ENCODE assay signal across 32 cellular contexts in genomic region chr16:74654536-74654935, GRCh38. TPM values are rescaled to one million over a fixed set of nuclear protein-coding genes. Genes with fewer than 3 reads are reported as not detected.
DNase-seq lines count a peak whose midpoint lies in the region; ATAC-seq, FAIRE-seq and TF ChIP-seq lines count a peak whose summit lies in the region.
"Had no signal": no experiment of that assay in that cellular context is flagged by ENCODE, and none has a peak within 500 bp of the region (broad histone marks: within the 10 kb centered on the region; RNA-seq: fewer than 3 reads in every experiment).

No MANE protein-coding gene starts in this region.

- H3K27me3 Mint-ChIP-seq in T-helper 2 cell treated with Interferon-gamma antibody and Interleukin-4, amounts not matched to agents 5 μg/mL and 100 μg/mL, for 36 hours (ENCODE audit: low read depth) = no peaks in the 10 kb centered on the region
- H3K27me3 Mint-ChIP-seq in naive thymus-derived CD8-positive, alpha-beta T cell = no peaks in the 10 kb centered on the region
- H3K27me3 Mint-ChIP-seq: activated B cell treated with CpG ODN at 0.5 μM for 24 hours, progenitor cell of endocrine pancreas had no signal

- H3K4me1 ChIP-seq in DND-41 (ENCODE audit: insufficient read depth, low read length) (peaks cover 42% of the 10 kb centered on the region), K562 (replicated peaks in 1 of 2; ENCODE audit: control insufficient read depth in 2 of 2, insufficient read depth in 2 of 2, low read length in 2 of 2) (no peaks in the 10 kb centered on the region; a peak in 2 of 5 replicates), breast epithelium (no peaks in the 10 kb centered on the region)
- H3K4me1 ChIP-seq: sigmoid colon, testis had no signal

- H4K20me1 ChIP-seq in DND-41 (ENCODE audit: insufficient read depth, low read length) (peaks cover 99% of the 10 kb centered on the region), K562 (replicated peaks; ENCODE audit: control insufficient read depth, insufficient read depth, low read length) (peaks cover 36% of the 10 kb centered on the region)

- peak overlapping the region; percentile 1; the same call in 1 of the 2 replicates for H3K4me2 ChIP-seq in DND-41 (ENCODE audit: insufficient read depth, low read length)
- H3K4me2 ChIP-seq in K562 (ENCODE audit: insufficient read depth, low read length) = no peak overlapping the region

- no peaks in the 10 kb centered on the region for H3K9me1 ChIP-seq in K562 (ENCODE audit: control insufficient read depth, insufficient read depth, low read length)

- H3K4me3 ChIP-seq in DND-41 (ENCODE audit: low read depth in 1 of 2, low read length in 2 of 2) (no peak overlapping the region), K562 (no peak overlapping the region), breast epithelium (no peak overlapping the region)
- H3K4me3 ChIP-seq: sigmoid colon, testis had no signal

- H3K9ac ChIP-seq in DND-41 (ENCODE audit: low read depth, low read length) (no peak overlapping the region), K562 (ENCODE audit: insufficient read depth in 1 of 2, low read depth in 2 of 2, low read length in 2 of 2) (no peak overlapping the region)

- peaks cover 38% of the 10 kb centered on the region for H3K4me1 Mint-ChIP-seq in T-helper 2 cell treated with Interferon-gamma antibody and Interleukin-4, amounts not matched to agents 5 μg/mL and 100 μg/mL, for 36 hours (ENCODE audit: low read depth)
- H3K4me1 Mint-ChIP-seq in naive thymus-derived CD8-positive, alpha-beta T cell = peaks cover 21 to 68% (median 59%) of the 10 kb centered on the region in 4 donors

- no peak for TF ChIP-seq CTCF in DND-41 (IDR thresholded peaks at IDR 0.05; ENCODE audit: borderline replicate concordance, extremely low read depth, low read length, poor library complexity, severe bottlenecking)
- TF ChIP-seq CTCF in K562 (IDR thresholded peaks at IDR 0.05 in 2 of 3, conservative IDR thresholded peaks at IDR 0.05 in 1 of 3; ENCODE audit: insufficient read depth in 2 of 3, low read depth in 1 of 3, low read length in 3 of 3) = no peak
- no peak for TF ChIP-seq CTCF in breast epithelium (IDR thresholded peaks at IDR 0.05)
- no peak for TF ChIP-seq CTCF in omental fat pad (IDR thresholded peaks at IDR 0.05)

- H3K27ac ChIP-seq in DND-41 (ENCODE audit: low read length) (no peak overlapping the region), K562 (ENCODE audit: extremely low read depth, low read depth, low read length) (peak overlapping the region; percentile 19; the same call in 1 of the 3 replicates), breast epithelium (no peak overlapping the region)
- H3K27ac ChIP-seq: 22Rv1, sigmoid colon, testis had no signal

- peak overlapping the region; percentile 47 for H3K27ac Mint-ChIP-seq in T-helper 2 cell treated with Interferon-gamma antibody and Interleukin-4, amounts not matched to agents 5 μg/mL and 100 μg/mL, for 36 hours
- peak overlapping the region in 7 of 10 donors; percentile 6 to 87 (median 67) for H3K27ac Mint-ChIP-seq in naive thymus-derived CD8-positive, alpha-beta T cell
- H3K27ac Mint-ChIP-seq: activated B cell treated with CpG ODN at 0.5 μM for 24 hours had no signal

- DNase-seq in T-helper 2 cell treated with Interferon-gamma antibody and Interleukin-4, amounts not matched to agents 5 μg/mL and 100 μg/mL, for 36 hours (ENCODE audit: low spot score) = no peak
- no peak for DNase-seq in T-helper 2 cell
- no peak for DNase-seq in DND-41
- DNase-seq in K562 (ENCODE audit: extremely low read depth in 1 of 4, low spot score in 3 of 4) = no peak
- DNase-seq in naive thymus-derived CD8-positive, alpha-beta T cell = no peak
- no peak for DNase-seq in breast epithelium (ENCODE audit: low spot score in 2 of 2)
- DNase-seq in omental fat pad (ENCODE audit: low spot score) = no peak
- DNase-seq: activated B cell treated with CpG ODN at 0.5 μM for 24 hours; activated CD4-positive, alpha-beta T cell treated with anti-CD3 and anti-CD28 coated beads, Interleukin-2, amount 50 U/mL, for 48 hours; activated CD8-positive, alpha-beta memory T cell treated with anti-CD3 and anti-CD28 coated beads, Interleukin-2, amount 50 U/mL, for 48 hours; DMS53; effector CD4-positive, alpha-beta T cell; erythroblast; H7; head of caudate nucleus; IMR-90; NCI-H1105 treated with DMSO at 0.1 percent for 48 hours; NCI-H2029; NCI-H2227 treated with DMSO at 0.1 percent for 48 hours; NCI-H69; SHP77; sigmoid colon; stimulated activated naive CD4-positive, alpha-beta T cell; SW 1271; testis had no signal

- no TSS peak for BruUV-seq in K562 (replicated peaks; lab: Mats Ljungman, UMichigan)

- H3K9me3 Mint-ChIP-seq in T-helper 2 cell treated with Interferon-gamma antibody and Interleukin-4, amounts not matched to agents 5 μg/mL and 100 μg/mL, for 36 hours = no peaks in the 10 kb centered on the region
- H3K9me3 Mint-ChIP-seq in naive thymus-derived CD8-positive, alpha-beta T cell = no peaks in the 10 kb centered on the region
- H3K9me3 Mint-ChIP-seq: activated B cell treated with CpG ODN at 0.5 μM for 24 hours had no signal

- in situ Hi-C loops in K562 (cut with MboI) = no loop called here

- H3K36me3 Mint-ChIP-seq in T-helper 2 cell treated with Interferon-gamma antibody and Interleukin-4, amounts not matched to agents 5 μg/mL and 100 μg/mL, for 36 hours (ENCODE audit: low read depth) = peaks cover 60% of the 10 kb centered on the region
- peaks cover 0 to 84% (median 16%) of the 10 kb centered on the region in 3 donors for H3K36me3 Mint-ChIP-seq in naive thymus-derived CD8-positive, alpha-beta T cell

- TF ChIP-seq POLR2A in K562 (conservative IDR thresholded peaks at IDR 0.05) (no peak), breast epithelium (IDR thresholded peaks at IDR 0.05) (no peak), GM18505 (IDR thresholded peaks at IDR 0.05; ENCODE audit: borderline replicate concordance, extremely low read depth, insufficient read depth, insufficient read length) (no peak)

- 51% methylated on average over 2 of the region's 2 CpGs for WGBS in K562 (ENCODE audit: insufficient coverage, low coverage, missing lambda C conversion rate)

- POLR2A ChIA-PET in K562 (lab: Yijun Ruan, JAX) = interaction anchor here (0.6 to 1.5 kb wide), 3 partner anchors 9 to 34 kb away, joined by 3 to 6 read pairs (median 5); partner anchors contain the start of gene RFWD3
- POLR2A ChIA-PET in naive thymus-derived CD8-positive, alpha-beta T cell (lab: Charles Lee) = no interaction called here

- no peak for TF ChIP-seq EP300 in K562 (IDR thresholded peaks at IDR 0.05; ENCODE audit: low read length)

- no peaks in the 10 kb centered on the region for H3K27me3 ChIP-seq in DND-41 (ENCODE audit: insufficient read depth, low read length, poor library complexity)
- no peaks in the 10 kb centered on the region for H3K27me3 ChIP-seq in K562 (ENCODE audit: control insufficient read depth in 2 of 2, insufficient read depth in 2 of 2, low read length in 2 of 2)
- H3K27me3 ChIP-seq in breast epithelium = no peaks in the 10 kb centered on the region
- H3K27me3 ChIP-seq: sigmoid colon, testis had no signal

- ATAC-seq in DND-41 (ENCODE audit: insufficient read depth, low read depth) (no peak), K562 (no peak), omental fat pad (ENCODE audit: low FRiP score) (no peak), GM18505 (IDR thresholded peaks at IDR 0.05; ENCODE audit: unreplicated experiment) (no peak)
- no peak for ATAC-seq in naive thymus-derived CD8-positive, alpha-beta T cell
- ATAC-seq: Panc1 had no signal

- peak; percentile 42 for FAIRE-seq in K562 (lab: Jason Lieb, UNC)
- FAIRE-seq: G401.6, GM19239, urothelium cell line had no signal

- H2AFZ ChIP-seq in DND-41 (ENCODE audit: low read depth, low read length) = no peak overlapping the region
- no peak overlapping the region for H2AFZ ChIP-seq in K562 (ENCODE audit: low read depth, low read length)

- CTCF ChIA-PET in K562 (lab: Yijun Ruan, JAX; ENCODE audit: low intra/inter-chr PET ratio) = no interaction called here

- no peaks in the 10 kb centered on the region for H3K9me3 ChIP-seq in DND-41 (ENCODE audit: insufficient read depth, low read length, severe bottlenecking)
- H3K9me3 ChIP-seq in K562 (replicated peaks; ENCODE audit: control insufficient read depth, insufficient read depth, low read depth, low read length) = no peaks in the 10 kb centered on the region
- no peaks in the 10 kb centered on the region for H3K9me3 ChIP-seq in breast epithelium
- H3K9me3 ChIP-seq: sigmoid colon, testis had no signal

- no peak for TF ChIP-seq RAD21 in K562 (CRISPR knock-in tag; conservative IDR thresholded peaks at IDR 0.05 in 1 of 2, IDR thresholded peaks at IDR 0.05 in 1 of 2)

- H3K36me3 ChIP-seq in DND-41 (ENCODE audit: insufficient read depth, low read length) = peaks cover 96% of the 10 kb centered on the region
- peaks cover 94% of the 10 kb centered on the region for H3K36me3 ChIP-seq in K562 (ENCODE audit: control insufficient read depth, insufficient read depth, low read length)
- no peaks in the 10 kb centered on the region for H3K36me3 ChIP-seq in breast epithelium

- H3K79me2 ChIP-seq in DND-41 (ENCODE audit: insufficient read depth, low read length) (peaks cover 99% of the 10 kb centered on the region), K562 (ENCODE audit: control insufficient read depth, insufficient read depth, low read length) (peaks cover 98% of the 10 kb centered on the region)

- no peak overlapping the region for H3K4me3 Mint-ChIP-seq in T-helper 2 cell treated with Interferon-gamma antibody and Interleukin-4, amounts not matched to agents 5 μg/mL and 100 μg/mL, for 36 hours
- peak overlapping the region in 1 of 10 donors; percentile 4 for H3K4me3 Mint-ChIP-seq in naive thymus-derived CD8-positive, alpha-beta T cell
- H3K4me3 Mint-ChIP-seq: activated B cell treated with CpG ODN at 0.5 μM for 24 hours had no signal

- intact Hi-C loops in K562 (cut with micrococcal nuclease) (no loop called here), breast epithelium (cut with DNase I; ENCODE audit: low total_unique reads) (no loop called here)

RNA-seq across cellular contexts. Expression of gene RFWD3, which starts 12.1 kb away (rescaled TPM):
- total RNA-seq in K562 (2011; cell fraction: chromatin; rRNA removed; ENCODE audit: low replicate concordance) = 202 and 277 TPM in 2 replicates
- 120 and 121 TPM in 2 replicates for total RNA-seq in K562 (2011; cell fraction: nucleolus; rRNA removed)
- 204 and 261 TPM in 2 replicates for total RNA-seq in K562 (2011; cell fraction: nucleoplasm; rRNA removed)
- total RNA-seq in K562 (2014; rRNA removed) = 68.1 and 71.5 TPM in 2 replicates
- total RNA-seq in K562 (2014; rRNA removed; fragmentation: Illumina TruSeq; extraction: Trizol) = 79.0 and 83.5 TPM in 2 replicates
- total RNA-seq in K562 (2015; rRNA removed; fragmentation: Illumina TruSeq; extraction: Trizol) = 77.4 and 86.1 TPM in 2 replicates
- total RNA-seq in K562 (2021) = 111 and 121 TPM in 2 replicates
- 87.1 and 111 TPM in 2 replicates for polyA plus RNA-seq in K562 (2011; rRNA removed)
- 75.3 and 82.0 TPM in 2 replicates for polyA plus RNA-seq in K562 (2011; cell fraction: cytosol; rRNA removed)
- polyA plus RNA-seq in K562 (2011; cell fraction: nucleus; rRNA removed) = 53.1 and 58.5 TPM in 2 replicates
- 47.4 and 51.1 TPM in 2 replicates for polyA plus RNA-seq in K562 (2012)
- 89.1 and 93.1 TPM in 2 replicates for polyA plus RNA-seq in K562 (2014; fragmentation: Illumina TruSeq; extraction: Trizol)
- polyA plus RNA-seq in K562 (2014; fragmentation: Nextera tagmentation; extraction: Ambion mirVana) = 10 to 100 TPM; 20.8 to 55.5 TPM
- 70.1 and 75.2 TPM in 2 replicates for polyA plus RNA-seq in K562 (2014; rRNA removed)
- 222 and 269 TPM in 2 replicates for polyA minus RNA-seq in K562 (2011; rRNA and poly(A)+ RNA removed)
- 64.4 and 77.8 TPM in 2 replicates for polyA minus RNA-seq in K562 (2011; cell fraction: cytosol; rRNA and poly(A)+ RNA removed)
- 54.1 and 74.6 TPM in 2 replicates for polyA minus RNA-seq in K562 (2011; cell fraction: nucleus; rRNA and poly(A)+ RNA removed)
- total RNA-seq in naive thymus-derived CD8-positive, alpha-beta T cell = 10 to 100 TPM; 42.0 to 52.3 TPM
- 10 to 100 TPM; 11.3 to 22.6 (median 11.7) TPM for polyA plus RNA-seq in naive thymus-derived CD8-positive, alpha-beta T cell
- total RNA-seq in breast epithelium = 10 to 100 TPM; 11.0 to 23.6 (median 18.7) TPM
- total RNA-seq in omental fat pad = 10 to 100 TPM in 3 of 4 donors, 1 to 10 TPM in 1; 8.9 to 23.5 (median 19.8) TPM

RNA-seq across cellular contexts. Expression of gene MLKL, which starts 46.1 kb away (rescaled TPM):
- 4.5 and 5.4 TPM in 2 replicates for total RNA-seq in K562 (2011; cell fraction: chromatin; rRNA removed; ENCODE audit: low replicate concordance)
- 2.3 and 3.6 TPM in 2 replicates for total RNA-seq in K562 (2011; cell fraction: nucleolus; rRNA removed)
- 3.8 and 4.8 TPM in 2 replicates for total RNA-seq in K562 (2011; cell fraction: nucleoplasm; rRNA removed)
- total RNA-seq in K562 (2014; rRNA removed) (5.0 and 8.9 TPM in 2 replicates), K562 (2014; rRNA removed; fragmentation: Illumina TruSeq; extraction: Trizol) (4.2 and 4.3 TPM in 2 replicates), K562 (2015; rRNA removed; fragmentation: Illumina TruSeq; extraction: Trizol) (5.9 and 6.1 TPM in 2 replicates), K562 (2021) (5.1 and 5.6 TPM in 2 replicates), breast epithelium (10 to 100 TPM; 13.3 to 22.6 (median 14.9) TPM), omental fat pad (10 to 100 TPM; 18.4 to 47.9 (median 31.9) TPM)
- polyA plus RNA-seq in K562 (2011; rRNA removed) (1.9 and 5.8 TPM in 2 replicates), K562 (2014; fragmentation: Illumina TruSeq; extraction: Trizol) (4.1 and 5.4 TPM in 2 replicates), K562 (2014; fragmentation: Nextera tagmentation; extraction: Ambion mirVana) (1 to 10 TPM; 1.6 to 2.1 TPM), K562 (2014; rRNA removed) (4.8 and 5.8 TPM in 2 replicates)
- polyA plus RNA-seq in K562 (2011; cell fraction: cytosol; rRNA removed) = 1.0 and 2.2 TPM in 2 replicates
- 7.8 and 17.0 TPM in 2 replicates for polyA plus RNA-seq in K562 (2011; cell fraction: nucleus; rRNA removed)
- polyA plus RNA-seq in K562 (2012) = 5.6 and 7.1 TPM in 2 replicates
- 1.5 and 5.0 TPM in 2 replicates for polyA minus RNA-seq in K562 (2011; rRNA and poly(A)+ RNA removed)
- polyA minus RNA-seq in K562 (2011; cell fraction: cytosol; rRNA and poly(A)+ RNA removed) = 1.7 and 3.9 TPM in 2 replicates
- polyA minus RNA-seq in K562 (2011; cell fraction: nucleus; rRNA and poly(A)+ RNA removed) = 2.2 and 5.8 TPM in 2 replicates
- total RNA-seq in naive thymus-derived CD8-positive, alpha-beta T cell = 10 to 100 TPM; 19.8 to 20.6 TPM
- polyA plus RNA-seq in naive thymus-derived CD8-positive, alpha-beta T cell = 1 to 10 TPM; 7.3 to 9.3 (median 8.2) TPM

RNA-seq across cellular contexts. Expression of gene GLG1, which starts 47.6 kb away (rescaled TPM):
- 147 and 204 TPM in 2 replicates for total RNA-seq in K562 (2011; cell fraction: chromatin; rRNA removed; ENCODE audit: low replicate concordance)
- total RNA-seq in K562 (2011; cell fraction: nucleolus; rRNA removed) = 111 and 116 TPM in 2 replicates
- total RNA-seq in K562 (2011; cell fraction: nucleoplasm; rRNA removed) = 154 and 170 TPM in 2 replicates
- total RNA-seq in K562 (2014; rRNA removed) (29.9 and 31.1 TPM in 2 replicates), K562 (2014; rRNA removed; fragmentation: Illumina TruSeq; extraction: Trizol) (24.0 and 26.5 TPM in 2 replicates), K562 (2015; rRNA removed; fragmentation: Illumina TruSeq; extraction: Trizol) (22.9 and 24.5 TPM in 2 replicates), K562 (2021) (32.9 and 36.0 TPM in 2 replicates), breast epithelium (100 to 1,000 TPM; 116 to 197 (median 123) TPM), omental fat pad (100 to 1,000 TPM; 107 to 160 (median 122) TPM)
- polyA plus RNA-seq in K562 (2011; rRNA removed) (23.6 and 28.9 TPM in 2 replicates), K562 (2014; fragmentation: Illumina TruSeq; extraction: Trizol) (22.2 and 25.8 TPM in 2 replicates), K562 (2014; fragmentation: Nextera tagmentation; extraction: Ambion mirVana) (1 to 10 TPM; 6.2 to 7.2 TPM), K562 (2014; rRNA removed) (18.0 and 20.6 TPM in 2 replicates)
- polyA plus RNA-seq in K562 (2011; cell fraction: cytosol; rRNA removed) = 12.2 and 19.7 TPM in 2 replicates
- 26.3 and 32.2 TPM in 2 replicates for polyA plus RNA-seq in K562 (2011; cell fraction: nucleus; rRNA removed)
- polyA plus RNA-seq in K562 (2012) = 23.7 and 25.1 TPM in 2 replicates
- 56.5 and 66.1 TPM in 2 replicates for polyA minus RNA-seq in K562 (2011; rRNA and poly(A)+ RNA removed)
- 26.3 and 35.2 TPM in 2 replicates for polyA minus RNA-seq in K562 (2011; cell fraction: cytosol; rRNA and poly(A)+ RNA removed)
- polyA minus RNA-seq in K562 (2011; cell fraction: nucleus; rRNA and poly(A)+ RNA removed) = 24.6 and 39.7 TPM in 2 replicates
- total RNA-seq in naive thymus-derived CD8-positive, alpha-beta T cell = 100 to 1,000 TPM; 192 to 195 TPM
- 100 to 1,000 TPM; 137 to 210 (median 164) TPM for polyA plus RNA-seq in naive thymus-derived CD8-positive, alpha-beta T cell
